8 cellular contexts compared by ENCODE assay signal in genomic region chr1:113090051-113090450, GRCh38.
"Had no signal": no experiment of that assay in that cellular context is flagged by ENCODE, and none has a peak within 500 bp of the region (broad histone marks: within the 10 kb centered on the region; RNA-seq: fewer than 3 reads in every experiment).

No MANE protein-coding gene starts in this region.

- H3K9ac ChIP-seq: GM23248 had no signal

- DNase-seq: GM23248, GOT3, H7, HFFc6, KG1 had no signal

- H2AFZ ChIP-seq: GM23248 had no signal

- H3K9me3 ChIP-seq: HAP-1 had no signal

- ATAC-seq: HCT116 had no signal

- H3K4me1 ChIP-seq: HAP-1 had no signal

- H3K4me3 ChIP-seq: GM23248, HAP-1 had no signal

- H3K27ac ChIP-seq: GM23248, HL-60 had no signal
